ENCODE assay signal across 7 cellular contexts in genomic region chr1:64898107-64898861, GRCh38.
DNase-seq lines count a peak whose midpoint lies in the region; ATAC-seq lines count a peak whose summit lies in the region.

No MANE protein-coding gene starts in this region.

- no peaks in the 10 kb centered on the region for H3K9me3 Mint-ChIP-seq in effector memory CD8-positive, alpha-beta T cell

- peak; percentile 50 for ATAC-seq in GM21515 (IDR thresholded peaks at IDR 0.05; ENCODE audit: unreplicated experiment)
- ATAC-seq in effector memory CD8-positive, alpha-beta T cell (replicated peaks), result peak; percentile 61

- H3K36me3 Mint-ChIP-seq in effector memory CD8-positive, alpha-beta T cell (ENCODE audit: insufficient read depth), result peaks cover 11% of the 10 kb centered on the region

- peak overlapping the region; percentile 28 to 57 for H3K4me3 Mint-ChIP-seq in effector memory CD8-positive, alpha-beta T cell

- H3K27me3 Mint-ChIP-seq in effector memory CD8-positive, alpha-beta T cell, result no peaks in the 10 kb centered on the region

- H3K9me3 ChIP-seq in SK-N-MC (ENCODE audit: low read depth, low read length), result no peaks in the 10 kb centered on the region

- peak overlapping the region; percentile 28 for H3K9ac ChIP-seq in SK-N-MC (ENCODE audit: insufficient read length)

- DNase-seq in GM03348 (ENCODE audit: low spot score) (peak; percentile 84), HS-27A (ENCODE audit: low read depth) (peak; percentile 90), SK-N-MC (ENCODE audit: low read depth, low spot score) (no peak), medulla oblongata (ENCODE audit: extremely low spot score) (peak; percentile 48), superior temporal gyrus (ENCODE audit: extremely low spot score) (peak; percentile 48)
- no peak for DNase-seq in effector memory CD8-positive, alpha-beta T cell

- peak overlapping the region; percentile 55 for H3K4me3 ChIP-seq in SK-N-MC

- peaks cover 69 to 91% of the 10 kb centered on the region in 2 donors for H3K4me1 Mint-ChIP-seq in effector memory CD8-positive, alpha-beta T cell (ENCODE audit: low read depth in 2 of 2)

- peak overlapping the region; percentile 91 for H3K27ac ChIP-seq in SK-N-MC

- H3K27ac Mint-ChIP-seq in effector memory CD8-positive, alpha-beta T cell, result peak overlapping the region in 1 of 2 donors; percentile 26

- no peaks in the 10 kb centered on the region for H3K36me3 ChIP-seq in SK-N-MC (ENCODE audit: insufficient read depth, low read length)

Comparison
In these comparisons a context has a peak if more than half of its experiments do, and no peak if none do; other contexts are left out.
1. DNase-seq: peak in GM03348 (single experiment), HS-27A (single experiment), medulla oblongata (single experiment) and superior temporal gyrus (single experiment); none in SK-N-MC (single experiment) and effector memory CD8-positive, alpha-beta T cell (0 of 3).